In the genomic region with DNA sequence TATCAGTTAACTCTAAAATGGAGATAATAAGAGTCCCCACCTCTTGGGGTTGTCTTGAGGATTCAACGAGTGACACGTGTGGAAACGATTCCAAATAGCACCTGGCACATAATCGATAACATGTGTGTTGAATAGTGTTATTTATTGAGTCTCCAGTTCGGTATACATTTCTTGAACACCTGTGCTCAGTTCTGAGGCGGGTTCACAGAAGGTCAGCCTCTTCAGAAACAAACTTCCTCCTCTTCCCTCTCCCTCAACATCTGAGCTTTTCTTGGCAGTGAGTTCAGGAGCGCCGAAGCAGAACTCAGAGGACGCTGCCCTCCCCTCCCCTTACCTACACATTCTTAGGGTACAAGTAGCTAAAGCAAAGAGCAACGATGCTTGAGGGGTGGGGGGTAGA, we compare ENCODE assay signal across 8 cellular contexts. TPM values are rescaled to one million over a fixed set of nuclear protein-coding genes. Genes with fewer than 3 reads are reported as not detected.
DNase-seq lines count a peak whose midpoint lies in the region; ATAC-seq and TF ChIP-seq lines count a peak whose summit lies in the region.

No MANE protein-coding gene starts in this region.

- in situ Hi-C loops in GM13976 (cut with MboI; ENCODE audit: low sequenced_read_pairs, unreplicated experiment), result loop anchor here (25.0 kb wide), 1 partner anchor 407 kb away; no protein-coding TSS in a partner anchor

- H3K4me3 Mint-ChIP-seq in central memory CD8-positive, alpha-beta T cell, result peak overlapping the region; percentile 87
- H3K4me3 Mint-ChIP-seq in naive B cell, result peak overlapping the region; percentile 88 to 95 (median 92)

- H3K9ac ChIP-seq in HUES64 (ENCODE audit: low read depth, low read length), result 0 out of 2 replicates have a peak overlapping the region, but pooled peaks have one; percentile 70

- peaks cover 10% of the 10 kb centered on the region for H3K27me3 Mint-ChIP-seq in central memory CD8-positive, alpha-beta T cell
- peaks cover 5 to 23% (median 6%) of the 10 kb centered on the region in 3 donors for H3K27me3 Mint-ChIP-seq in naive B cell

- 42% methylated on average over 10 of the region's 10 CpGs for WGBS in HUES64

- peaks cover 4% of the 10 kb centered on the region for H3K36me3 Mint-ChIP-seq in central memory CD8-positive, alpha-beta T cell (ENCODE audit: insufficient read depth)
- no peaks in the 10 kb centered on the region for H3K36me3 Mint-ChIP-seq in naive B cell

- TF ChIP-seq CTCF in BE2C (IDR thresholded peaks at IDR 0.05; ENCODE audit: low read depth, low read length), result no peak
- no peak for TF ChIP-seq CTCF in GM13976 (IDR thresholded peaks at IDR 0.05; ENCODE audit: borderline replicate concordance, control extremely low read depth, extremely low read depth, insufficient read depth, missing control alignments)

- H3K4me1 ChIP-seq in BE2C, result no peaks in the 10 kb centered on the region
- peaks cover 6% of the 10 kb centered on the region; the same call in 1 of the 2 replicates for H3K4me1 ChIP-seq in HUES64 (ENCODE audit: insufficient read depth, low read length)

- no peaks in the 10 kb centered on the region for H3K27me3 ChIP-seq in BE2C
- H3K27me3 ChIP-seq in HUES64 (ENCODE audit: insufficient read depth, low read length), result no peaks in the 10 kb centered on the region

- H3K4me3 ChIP-seq in BE2C (ENCODE audit: low read depth, low read length) (peak overlapping the region; percentile 84), HUES64 (ENCODE audit: low read length) (peak overlapping the region; percentile 89)

- H3K27ac Mint-ChIP-seq in central memory CD8-positive, alpha-beta T cell (ENCODE audit: low read depth), result peak overlapping the region; percentile 87
- peak overlapping the region in 3 of 6 donors; percentile 93 to 98 (median 96) for H3K27ac Mint-ChIP-seq in naive B cell

- H3K27ac ChIP-seq in HUES64 (ENCODE audit: low read depth, low read length), result no peak overlapping the region

- ATAC-seq in central memory CD8-positive, alpha-beta T cell (replicated peaks; ENCODE audit: extremely low read depth, poor library complexity, severe bottlenecking), result no peak
- ATAC-seq in naive B cell (ENCODE audit: low read depth in 2 of 2), result no peak
- ATAC-seq in GM18868 (IDR thresholded peaks at IDR 0.05; ENCODE audit: unreplicated experiment), result no peak

- no peaks in the 10 kb centered on the region for H3K9me3 Mint-ChIP-seq in central memory CD8-positive, alpha-beta T cell
- no peaks in the 10 kb centered on the region for H3K9me3 Mint-ChIP-seq in naive B cell

- no peaks in the 10 kb centered on the region; the same call in 1 of the 2 replicates for H3K36me3 ChIP-seq in BE2C
- peaks cover 14% of the 10 kb centered on the region for H3K36me3 ChIP-seq in HUES64 (ENCODE audit: insufficient read depth, low read length)

- peaks cover 5% of the 10 kb centered on the region for H3K4me1 Mint-ChIP-seq in central memory CD8-positive, alpha-beta T cell
- H3K4me1 Mint-ChIP-seq in naive B cell, result peaks cover 6 to 16% (median 6%) of the 10 kb centered on the region in 3 donors

- DNase-seq in BE2C (no peak), naive B cell (no peak), COLO829 (ENCODE audit: low spot score) (no peak), GM13976 (ENCODE audit: low spot score) (no peak)
- no peak for DNase-seq in central memory CD8-positive, alpha-beta T cell (ENCODE audit: low spot score in 2 of 2)
- DNase-seq in stimulated activated naive CD4-positive, alpha-beta T cell (lab: John Stamatoyannopoulos, UW), result no peak

- no peaks in the 10 kb centered on the region for H3K9me3 ChIP-seq in BE2C
- no peaks in the 10 kb centered on the region for H3K9me3 ChIP-seq in HUES64 (ENCODE audit: insufficient read depth, low read depth, low read length)

RNA-seq across cellular contexts. Expression of a gene that starts 0.9 kb away (rescaled TPM):
- 197 TPM for polyA plus RNA-seq in BE2C (2012; ENCODE audit: insufficient read depth, insufficient read length, low read depth)
- polyA plus RNA-seq in HUES64 (2013, experiment 1 of 2), result 113 TPM
- polyA plus RNA-seq in HUES64 (2013, experiment 2 of 2), result 117 TPM
- polyA plus RNA-seq in naive B cell (ENCODE audit: low read depth in 6 of 6), result 10 to 100 TPM; 45.1 to 83.7 (median 61.7) TPM
